ENCODE assay signal across 9 cellular contexts in genomic region chr9:2126331-2126789, GRCh38.
DNase-seq lines count a peak whose midpoint lies in the region; ATAC-seq and TF ChIP-seq lines count a peak whose summit lies in the region.
"Had no signal": no experiment of that assay in that cellular context is flagged by ENCODE, and none has a peak within 500 bp of the region (broad histone marks: within the 10 kb centered on the region; RNA-seq: fewer than 3 reads in every experiment).

No MANE protein-coding gene starts in this region.

- peaks cover 13% of the 10 kb centered on the region for H3K36me3 ChIP-seq in CD8-positive, alpha-beta T cell (ENCODE audit: insufficient read depth, low read length)

- H3K4me3 ChIP-seq in CD8-positive, alpha-beta T cell (ENCODE audit: low read depth, low read length), result no peak overlapping the region
- no peak overlapping the region for H3K4me3 ChIP-seq in foreskin fibroblast (ENCODE audit: low read depth in 1 of 2, low read length in 2 of 2)

- peak overlapping the region; percentile 63 for H3K27ac Mint-ChIP-seq in CD8-positive, alpha-beta T cell
- no peak overlapping the region for H3K27ac Mint-ChIP-seq in T-helper 2 cell treated with Interferon-gamma antibody and Interleukin-4, amounts not matched to agents 5 μg/mL and 100 μg/mL, for 36 hours
- H3K27ac Mint-ChIP-seq: activated CD8-positive, alpha-beta memory T cell treated with anti-CD3 and anti-CD28 coated beads, Interleukin-2, amount 10 ng/mL, durations not matched to agents 7 days and 5 days had no signal

- H3K27ac ChIP-seq in CD8-positive, alpha-beta T cell (ENCODE audit: low read depth, low read length), result no peak overlapping the region

- no peak overlapping the region for H3K4me3 Mint-ChIP-seq in CD8-positive, alpha-beta T cell
- peak overlapping the region; percentile 43 for H3K4me3 Mint-ChIP-seq in T-helper 2 cell treated with Interferon-gamma antibody and Interleukin-4, amounts not matched to agents 5 μg/mL and 100 μg/mL, for 36 hours
- H3K4me3 Mint-ChIP-seq: activated CD8-positive, alpha-beta memory T cell treated with anti-CD3 and anti-CD28 coated beads, Interleukin-2, amount 10 ng/mL, durations not matched to agents 7 days and 5 days had no signal

- H3K36me3 Mint-ChIP-seq in CD8-positive, alpha-beta T cell, result peaks cover 90% of the 10 kb centered on the region
- H3K36me3 Mint-ChIP-seq in T-helper 2 cell treated with Interferon-gamma antibody and Interleukin-4, amounts not matched to agents 5 μg/mL and 100 μg/mL, for 36 hours (ENCODE audit: low read depth), result peaks cover 63% of the 10 kb centered on the region

- H3K27me3 Mint-ChIP-seq in CD8-positive, alpha-beta T cell (ENCODE audit: low read depth), result no peaks in the 10 kb centered on the region
- no peaks in the 10 kb centered on the region for H3K27me3 Mint-ChIP-seq in T-helper 2 cell treated with Interferon-gamma antibody and Interleukin-4, amounts not matched to agents 5 μg/mL and 100 μg/mL, for 36 hours (ENCODE audit: low read depth)
- H3K27me3 Mint-ChIP-seq: activated CD8-positive, alpha-beta memory T cell treated with anti-CD3 and anti-CD28 coated beads, Interleukin-2, amount 10 ng/mL, durations not matched to agents 7 days and 5 days had no signal

- H3K4me1 Mint-ChIP-seq in CD8-positive, alpha-beta T cell (ENCODE audit: low read depth), result peaks cover 57% of the 10 kb centered on the region
- peaks cover 20% of the 10 kb centered on the region for H3K4me1 Mint-ChIP-seq in T-helper 2 cell treated with Interferon-gamma antibody and Interleukin-4, amounts not matched to agents 5 μg/mL and 100 μg/mL, for 36 hours (ENCODE audit: low read depth)

- intact Hi-C loops in CD8-positive, alpha-beta T cell (cut with DNase I, micrococcal nuclease), result no loop called here

- TF ChIP-seq CTCF in CD8-positive, alpha-beta T cell (IDR thresholded peaks at IDR 0.05), result no peak
- TF ChIP-seq CTCF in foreskin fibroblast (IDR thresholded peaks at IDR 0.05; ENCODE audit: low read depth, low read length), result no peak

- no peak for DNase-seq in CD8-positive, alpha-beta T cell
- no peak for DNase-seq in T-helper 2 cell treated with Interferon-gamma antibody and Interleukin-4, amounts not matched to agents 5 μg/mL and 100 μg/mL, for 36 hours (ENCODE audit: low spot score)
- DNase-seq in foreskin fibroblast (peak; percentile 10 to 45), pons (ENCODE audit: low spot score) (peak; percentile 39), NCI-H1436 (lab: John Stamatoyannopoulos, UW) (no peak), DMS114 treated with DMSO at 0.1 percent for 48 hours (lab: John Stamatoyannopoulos, UW; ENCODE audit: unreplicated experiment) (no peak)
- DNase-seq in effector CD8-positive, alpha-beta T cell (lab: John Stamatoyannopoulos, UW), result no peak
- DNase-seq: activated CD8-positive, alpha-beta memory T cell treated with anti-CD3 and anti-CD28 coated beads, Interleukin-2, amount 10 ng/mL, durations not matched to agents 7 days and 5 days had no signal

- CTCF ChIA-PET in CD8-positive, alpha-beta T cell (lab: Charles Lee), result interaction anchor here (0.8 kb wide), 1 partner anchor 10 kb away, joined by 3 read pairs; no protein-coding TSS in a partner anchor

- H3K27me3 ChIP-seq in CD8-positive, alpha-beta T cell (ENCODE audit: insufficient read depth, low read length), result no peaks in the 10 kb centered on the region

- H3K4me1 ChIP-seq in CD8-positive, alpha-beta T cell (ENCODE audit: insufficient read depth, low read length), result peaks cover 18% of the 10 kb centered on the region

- POLR2A ChIA-PET in CD8-positive, alpha-beta T cell (lab: Charles Lee), result interaction anchor here (0.5 kb wide), 1 partner anchor 31 kb away, joined by 4 read pairs; no protein-coding TSS in a partner anchor

- H3K9me3 Mint-ChIP-seq in CD8-positive, alpha-beta T cell, result no peaks in the 10 kb centered on the region
- H3K9me3 Mint-ChIP-seq in T-helper 2 cell treated with Interferon-gamma antibody and Interleukin-4, amounts not matched to agents 5 μg/mL and 100 μg/mL, for 36 hours, result no peaks in the 10 kb centered on the region

- ATAC-seq in CD8-positive, alpha-beta T cell, result no peak
- ATAC-seq in HG03280 (IDR thresholded peaks at IDR 0.05; ENCODE audit: unreplicated experiment), result no peak

- no peaks in the 10 kb centered on the region for H3K9me3 ChIP-seq in CD8-positive, alpha-beta T cell (ENCODE audit: low read length)

Comparison
In these comparisons a context has a peak if more than half of its experiments do, and no peak if none do; other contexts are left out.
1. DNase-seq: peak in foreskin fibroblast (2 of 2) and pons (single experiment); none in CD8-positive, alpha-beta T cell (0 of 7), T-helper 2 cell treated with Interferon-gamma antibody and Interleukin-4, amounts not matched to agents 5 μg/mL and 100 μg/mL, for 36 hours (single experiment), NCI-H1436 (single experiment), DMS114 treated with DMSO at 0.1 percent for 48 hours (single experiment) and effector CD8-positive, alpha-beta T cell (single experiment).